Comparison of ENCODE assay signal across 19 cellular contexts in the genomic region with DNA sequence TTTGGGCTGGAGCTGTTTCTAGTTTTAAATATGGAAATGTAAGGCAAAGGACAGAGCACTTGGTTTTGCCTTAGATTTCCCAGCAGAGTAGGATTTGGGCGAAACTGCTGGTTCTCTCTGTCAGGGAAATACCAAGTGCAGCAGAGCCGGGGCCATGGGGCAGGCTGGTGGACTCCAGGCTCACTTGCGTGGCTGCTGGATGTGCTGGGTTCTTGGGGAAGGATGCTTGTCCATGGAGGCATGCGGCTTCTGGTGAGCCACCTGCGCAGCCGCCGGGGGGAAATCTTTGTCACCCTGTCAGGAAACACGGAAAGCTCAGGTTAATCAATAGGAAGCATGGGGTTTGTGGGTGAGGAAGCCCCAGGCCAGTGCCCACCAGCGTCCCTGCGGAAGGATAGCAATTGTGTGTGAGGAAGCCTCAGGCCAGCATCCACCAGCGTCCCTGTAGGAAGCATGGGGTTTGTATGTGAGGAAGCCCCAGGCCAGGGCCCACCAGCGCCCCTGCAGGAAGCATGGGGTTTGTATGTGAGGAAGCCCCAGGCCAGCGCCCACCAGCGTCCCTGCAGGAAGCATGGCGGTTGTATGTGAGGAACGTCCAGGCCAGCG.
"Had no signal": no experiment of that assay in that cellular context is flagged by ENCODE, and none has a peak within 500 bp of the region (broad histone marks: within the 10 kb centered on the region; RNA-seq: fewer than 3 reads in every experiment).

No MANE protein-coding gene starts in this region.

- ATAC-seq: esophagus mucosa; naive thymus-derived CD4-positive, alpha-beta T cell; stimulated activated naive CD8-positive, alpha-beta T cell treated with anti-CD3 and anti-CD28 coated beads, Interleukin-15, Interleukin-2, amounts not matched to agents 100 U/mL and 50 U/mL, for 24 hours; T-cell; WTC11 had no signal

- H3K36me3 ChIP-seq: ovary had no signal

- H3K27me3 ChIP-seq: cardiac muscle cell, hepatocyte, ovary, upper lobe of left lung had no signal

- H3K4me3 ChIP-seq: cardiac muscle cell, hepatocyte, left ventricle myocardium inferior, ovary, prostate gland, upper lobe of left lung had no signal

- H3K9me3 ChIP-seq: ovary, prostate gland, upper lobe of left lung had no signal

- H3K4me1 ChIP-seq: prostate gland, upper lobe of left lung had no signal

- H3K27ac ChIP-seq: cardiac muscle cell, hepatocyte, left ventricle myocardium inferior, ovary, prostate gland, upper lobe of left lung had no signal

- H3K27me3 Mint-ChIP-seq: naive thymus-derived CD4-positive, alpha-beta T cell; T-cell had no signal

- DNase-seq: activated CD4-positive, alpha-beta T cell treated with anti-CD3 and anti-CD28 coated beads, Interleukin-2, amount 50 U/mL, for 4 hours; activated naive CD4-positive, alpha-beta T cell treated with anti-CD3 and anti-CD28 coated beads for 36 hours; activated T-cell treated with anti-CD3 and anti-CD28 coated beads, Interleukin-2, amount 50 U/mL, for 48 hours; effector CD4-positive, alpha-beta T cell; foreskin melanocyte; left ventricle myocardium inferior; naive thymus-derived CD4-positive, alpha-beta T cell; ovary; stimulated activated CD4-positive, alpha-beta T cell treated with anti-CD3 and anti-CD28 coated beads, Interleukin-4, amount 100 ng/mL, for 24 hours; stimulated activated naive CD8-positive, alpha-beta T cell treated with anti-CD3 and anti-CD28 coated beads, Interleukin-15, Interleukin-2, amounts not matched to agents 100 U/mL and 50 U/mL, for 24 hours; T-cell had no signal

- H3K4me3 Mint-ChIP-seq: activated naive CD4-positive, alpha-beta T cell treated with anti-CD3 and anti-CD28 coated beads for 36 hours; dendritic cell treated with granulocyte-macrophage colony-stimulating factor and Interleukin-4, amounts not matched to agents 40 ng/mL and 50 ng/mL, for 4 days; naive thymus-derived CD4-positive, alpha-beta T cell; T-cell; T-helper 2 cell treated with Interferon-gamma antibody and Interleukin-4, amounts not matched to agents 5 μg/mL and 100 μg/mL, for 36 hours; WTC11 had no signal

- H3K4me1 Mint-ChIP-seq: T-cell had no signal

- H3K27ac Mint-ChIP-seq: activated naive CD4-positive, alpha-beta T cell treated with anti-CD3 and anti-CD28 coated beads for 36 hours; naive thymus-derived CD4-positive, alpha-beta T cell; T-cell; T-helper 2 cell treated with Interferon-gamma antibody and Interleukin-4, amounts not matched to agents 5 μg/mL and 100 μg/mL, for 36 hours; WTC11 had no signal
